Comparison of ENCODE assay signal across 2 cellular contexts in the genomic region with DNA sequence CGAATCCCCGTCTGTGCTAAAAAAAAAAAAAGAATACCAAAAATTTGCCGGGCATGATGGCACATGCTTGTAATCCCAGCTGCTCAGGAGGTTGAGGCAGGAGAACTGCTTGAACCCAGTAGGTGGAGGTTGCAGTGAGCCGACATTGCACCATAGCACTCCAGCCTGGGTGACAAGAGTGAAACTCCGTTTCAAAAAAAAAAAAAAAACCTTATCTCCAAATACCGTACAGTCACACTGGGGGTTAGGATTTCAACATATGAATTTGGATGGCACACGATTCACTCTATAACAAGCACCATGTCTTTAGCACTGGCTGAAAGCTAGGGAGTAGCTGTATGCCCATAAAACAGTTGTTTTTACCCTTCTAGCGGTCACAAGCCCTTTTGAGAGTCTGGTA.
A peak's percentile ranks its signal among the peaks of the same experiment; 100 is the strongest.
TF ChIP-seq lines count a peak whose summit lies in the region.

No MANE protein-coding gene starts in this region.

TF ChIP-seq in HepG2, 621 proteins besides CTCF, POLR2A, EP300 and RAD21:
- TF ChIP-seq, protein P1, sequence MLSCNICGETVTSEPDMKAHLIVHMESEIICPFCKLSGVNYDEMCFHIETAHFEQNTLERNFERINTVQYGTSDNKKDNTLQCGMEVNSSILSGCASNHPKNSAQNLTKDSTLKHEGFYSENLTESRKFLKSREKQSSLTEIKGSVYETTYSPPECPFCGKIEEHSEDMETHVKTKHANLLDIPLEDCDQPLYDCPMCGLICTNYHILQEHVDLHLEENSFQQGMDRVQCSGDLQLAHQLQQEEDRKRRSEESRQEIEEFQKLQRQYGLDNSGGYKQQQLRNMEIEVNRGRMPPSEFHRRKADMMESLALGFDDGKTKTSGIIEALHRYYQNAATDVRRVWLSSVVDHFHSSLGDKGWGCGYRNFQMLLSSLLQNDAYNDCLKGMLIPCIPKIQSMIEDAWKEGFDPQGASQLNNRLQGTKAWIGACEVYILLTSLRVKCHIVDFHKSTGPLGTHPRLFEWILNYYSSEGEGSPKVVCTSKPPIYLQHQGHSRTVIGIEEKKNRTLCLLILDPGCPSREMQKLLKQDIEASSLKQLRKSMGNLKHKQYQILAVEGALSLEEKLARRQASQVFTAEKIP (CRISPR knock-in tag; IDR thresholded peaks at IDR 0.05; ENCODE audit: borderline replicate concordance) = no peak
- TF ChIP-seq, protein P2, sequence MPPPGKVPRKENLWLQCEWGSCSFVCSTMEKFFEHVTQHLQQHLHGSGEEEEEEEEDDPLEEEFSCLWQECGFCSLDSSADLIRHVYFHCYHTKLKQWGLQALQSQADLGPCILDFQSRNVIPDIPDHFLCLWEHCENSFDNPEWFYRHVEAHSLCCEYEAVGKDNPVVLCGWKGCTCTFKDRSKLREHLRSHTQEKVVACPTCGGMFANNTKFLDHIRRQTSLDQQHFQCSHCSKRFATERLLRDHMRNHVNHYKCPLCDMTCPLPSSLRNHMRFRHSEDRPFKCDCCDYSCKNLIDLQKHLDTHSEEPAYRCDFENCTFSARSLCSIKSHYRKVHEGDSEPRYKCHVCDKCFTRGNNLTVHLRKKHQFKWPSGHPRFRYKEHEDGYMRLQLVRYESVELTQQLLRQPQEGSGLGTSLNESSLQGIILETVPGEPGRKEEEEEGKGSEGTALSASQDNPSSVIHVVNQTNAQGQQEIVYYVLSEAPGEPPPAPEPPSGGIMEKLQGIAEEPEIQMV (CRISPR knock-in tag; IDR thresholded peaks at IDR 0.05; ENCODE audit: low read depth) = no peak
- TF ChIP-seq, protein P3, sequence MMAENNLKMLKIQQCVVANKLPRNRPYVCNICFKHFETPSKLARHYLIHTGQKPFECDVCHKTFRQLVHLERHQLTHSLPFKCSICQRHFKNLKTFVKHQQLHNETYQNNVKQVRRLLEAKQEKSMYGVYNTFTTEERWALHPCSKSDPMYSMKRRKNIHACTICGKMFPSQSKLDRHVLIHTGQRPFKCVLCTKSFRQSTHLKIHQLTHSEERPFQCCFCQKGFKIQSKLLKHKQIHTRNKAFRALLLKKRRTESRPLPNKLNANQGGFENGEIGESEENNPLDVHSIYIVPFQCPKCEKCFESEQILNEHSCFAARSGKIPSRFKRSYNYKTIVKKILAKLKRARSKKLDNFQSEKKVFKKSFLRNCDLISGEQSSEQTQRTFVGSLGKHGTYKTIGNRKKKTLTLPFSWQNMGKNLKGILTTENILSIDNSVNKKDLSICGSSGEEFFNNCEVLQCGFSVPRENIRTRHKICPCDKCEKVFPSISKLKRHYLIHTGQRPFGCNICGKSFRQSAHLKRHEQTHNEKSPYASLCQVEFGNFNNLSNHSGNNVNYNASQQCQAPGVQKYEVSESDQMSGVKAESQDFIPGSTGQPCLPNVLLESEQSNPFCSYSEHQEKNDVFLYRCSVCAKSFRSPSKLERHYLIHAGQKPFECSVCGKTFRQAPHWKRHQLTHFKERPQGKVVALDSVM (CRISPR knock-in tag; IDR thresholded peaks at IDR 0.05) = 0 out of 2 replicates have a peak, but pooled peaks have one; percentile 24
- TF ChIP-seq JDP2 (CRISPR knock-in tag; IDR thresholded peaks at IDR 0.05; ENCODE audit: borderline replicate concordance) (no peak), ZNF720 (CRISPR knock-in tag; IDR thresholded peaks at IDR 0.05) (no peak), SIX4 (CRISPR knock-in tag; IDR thresholded peaks at IDR 0.05) (no peak), ZKSCAN1 (IDR thresholded peaks at IDR 0.05; ENCODE audit: low read length) (no peak), SNRNP70 (IDR thresholded peaks at IDR 0.05; ENCODE audit: low read depth, low read length) (no peak), RNF2 (conservative IDR thresholded peaks at IDR 0.05; ENCODE audit: low read depth) (no peak), FOXO1 (CRISPR knock-in tag; IDR thresholded peaks at IDR 0.05) (no peak), ZNF589 (CRISPR knock-in tag; conservative IDR thresholded peaks at IDR 0.05) (no peak), TBL1XR1 (IDR thresholded peaks at IDR 0.05; ENCODE audit: borderline replicate concordance, low read length, partially characterized antibody) (no peak), CREB1 (IDR thresholded peaks at IDR 0.05) (no peak), CREB1 (CRISPR knock-in tag; IDR thresholded peaks at IDR 0.05) (no peak), JUNB (CRISPR knock-in tag; IDR thresholded peaks at IDR 0.05; ENCODE audit: borderline replicate concordance) (no peak)
- TF ChIP-seq, protein P4, sequence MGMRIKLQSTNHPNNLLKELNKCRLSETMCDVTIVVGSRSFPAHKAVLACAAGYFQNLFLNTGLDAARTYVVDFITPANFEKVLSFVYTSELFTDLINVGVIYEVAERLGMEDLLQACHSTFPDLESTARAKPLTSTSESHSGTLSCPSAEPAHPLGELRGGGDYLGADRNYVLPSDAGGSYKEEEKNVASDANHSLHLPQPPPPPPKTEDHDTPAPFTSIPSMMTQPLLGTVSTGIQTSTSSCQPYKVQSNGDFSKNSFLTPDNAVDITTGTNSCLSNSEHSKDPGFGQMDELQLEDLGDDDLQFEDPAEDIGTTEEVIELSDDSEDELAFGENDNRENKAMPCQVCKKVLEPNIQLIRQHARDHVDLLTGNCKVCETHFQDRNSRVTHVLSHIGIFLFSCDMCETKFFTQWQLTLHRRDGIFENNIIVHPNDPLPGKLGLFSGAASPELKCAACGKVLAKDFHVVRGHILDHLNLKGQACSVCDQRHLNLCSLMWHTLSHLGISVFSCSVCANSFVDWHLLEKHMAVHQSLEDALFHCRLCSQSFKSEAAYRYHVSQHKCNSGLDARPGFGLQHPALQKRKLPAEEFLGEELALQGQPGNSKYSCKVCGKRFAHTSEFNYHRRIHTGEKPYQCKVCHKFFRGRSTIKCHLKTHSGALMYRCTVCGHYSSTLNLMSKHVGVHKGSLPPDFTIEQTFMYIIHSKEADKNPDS (CRISPR knock-in tag; IDR thresholded peaks at IDR 0.05) = no peak
- TF ChIP-seq, protein P5, sequence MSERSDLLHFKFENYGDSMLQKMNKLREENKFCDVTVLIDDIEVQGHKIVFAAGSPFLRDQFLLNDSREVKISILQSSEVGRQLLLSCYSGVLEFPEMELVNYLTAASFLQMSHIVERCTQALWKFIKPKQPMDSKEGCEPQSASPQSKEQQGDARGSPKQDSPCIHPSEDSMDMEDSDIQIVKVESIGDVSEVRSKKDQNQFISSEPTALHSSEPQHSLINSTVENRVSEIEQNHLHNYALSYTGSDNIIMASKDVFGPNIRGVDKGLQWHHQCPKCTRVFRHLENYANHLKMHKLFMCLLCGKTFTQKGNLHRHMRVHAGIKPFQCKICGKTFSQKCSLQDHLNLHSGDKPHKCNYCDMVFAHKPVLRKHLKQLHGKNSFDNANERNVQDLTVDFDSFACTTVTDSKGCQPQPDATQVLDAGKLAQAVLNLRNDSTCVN (CRISPR knock-in tag; IDR thresholded peaks at IDR 0.05; ENCODE audit: borderline replicate concordance) = no peak
- TF ChIP-seq, protein P6, sequence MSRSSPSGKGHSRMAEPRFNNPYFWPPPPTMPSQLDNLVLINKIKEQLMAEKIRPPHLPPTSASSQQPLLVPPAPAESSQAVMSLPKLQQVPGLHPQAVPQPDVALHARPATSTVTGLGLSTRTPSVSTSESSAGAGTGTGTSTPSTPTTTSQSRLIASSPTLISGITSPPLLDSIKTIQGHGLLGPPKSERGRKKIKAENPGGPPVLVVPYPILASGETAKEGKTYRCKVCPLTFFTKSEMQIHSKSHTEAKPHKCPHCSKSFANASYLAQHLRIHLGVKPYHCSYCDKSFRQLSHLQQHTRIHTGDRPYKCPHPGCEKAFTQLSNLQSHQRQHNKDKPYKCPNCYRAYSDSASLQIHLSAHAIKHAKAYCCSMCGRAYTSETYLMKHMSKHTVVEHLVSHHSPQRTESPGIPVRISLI (CRISPR knock-in tag; IDR thresholded peaks at IDR 0.05; ENCODE audit: borderline replicate concordance) = peak; percentile 30; the same call in 1 of the 2 replicates

TF ChIP-seq in K562, 482 proteins besides CTCF, POLR2A, EP300 and RAD21 (continues in another document):
- peak; percentile 96 for TF ChIP-seq ZNF384 (IDR thresholded peaks at IDR 0.05; ENCODE audit: low read depth, low read length)
- no peak for TF ChIP-seq PHB2 (IDR thresholded peaks at IDR 0.05; ENCODE audit: low read depth)
- no peak for TF ChIP-seq MTA3 (IDR thresholded peaks at IDR 0.05; ENCODE audit: borderline replicate concordance)
- no peak for TF ChIP-seq ZNF174 (CRISPR knock-in tag; IDR thresholded peaks at IDR 0.05)
- TF ChIP-seq SRSF1 (IDR thresholded peaks at IDR 0.05; ENCODE audit: low read depth, low read length) = no peak
- TF ChIP-seq ATF1 (CRISPR knock-in tag; IDR thresholded peaks at IDR 0.05) = no peak
- TF ChIP-seq ATF1 (tag; IDR thresholded peaks at IDR 0.05) = 0 out of 2 replicates have a peak, but pooled peaks have one; percentile 33
- TF ChIP-seq, protein P7, sequence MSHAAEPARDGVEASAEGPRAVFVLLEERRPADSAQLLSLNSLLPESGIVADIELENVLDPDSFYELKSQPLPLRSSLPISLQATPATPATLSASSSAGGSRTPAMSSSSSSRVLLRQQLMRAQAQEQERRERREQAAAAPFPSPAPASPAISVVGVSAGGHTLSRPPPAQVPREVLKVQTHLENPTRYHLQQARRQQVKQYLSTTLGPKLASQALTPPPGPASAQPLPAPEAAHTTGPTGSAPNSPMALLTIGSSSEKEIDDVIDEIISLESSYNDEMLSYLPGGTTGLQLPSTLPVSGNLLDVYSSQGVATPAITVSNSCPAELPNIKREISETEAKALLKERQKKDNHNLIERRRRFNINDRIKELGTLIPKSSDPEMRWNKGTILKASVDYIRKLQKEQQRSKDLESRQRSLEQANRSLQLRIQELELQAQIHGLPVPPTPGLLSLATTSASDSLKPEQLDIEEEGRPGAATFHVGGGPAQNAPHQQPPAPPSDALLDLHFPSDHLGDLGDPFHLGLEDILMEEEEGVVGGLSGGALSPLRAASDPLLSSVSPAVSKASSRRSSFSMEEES (CRISPR knock-in tag; IDR thresholded peaks at IDR 0.05) = no peak
- TF ChIP-seq MYNN (IDR thresholded peaks at IDR 0.05) = no peak
- no peak for TF ChIP-seq MYNN (CRISPR knock-in tag; IDR thresholded peaks at IDR 0.05)
- TF ChIP-seq FOXA1 (IDR thresholded peaks at IDR 0.05; ENCODE audit: borderline replicate concordance) = no peak
- TF ChIP-seq, protein P8, sequence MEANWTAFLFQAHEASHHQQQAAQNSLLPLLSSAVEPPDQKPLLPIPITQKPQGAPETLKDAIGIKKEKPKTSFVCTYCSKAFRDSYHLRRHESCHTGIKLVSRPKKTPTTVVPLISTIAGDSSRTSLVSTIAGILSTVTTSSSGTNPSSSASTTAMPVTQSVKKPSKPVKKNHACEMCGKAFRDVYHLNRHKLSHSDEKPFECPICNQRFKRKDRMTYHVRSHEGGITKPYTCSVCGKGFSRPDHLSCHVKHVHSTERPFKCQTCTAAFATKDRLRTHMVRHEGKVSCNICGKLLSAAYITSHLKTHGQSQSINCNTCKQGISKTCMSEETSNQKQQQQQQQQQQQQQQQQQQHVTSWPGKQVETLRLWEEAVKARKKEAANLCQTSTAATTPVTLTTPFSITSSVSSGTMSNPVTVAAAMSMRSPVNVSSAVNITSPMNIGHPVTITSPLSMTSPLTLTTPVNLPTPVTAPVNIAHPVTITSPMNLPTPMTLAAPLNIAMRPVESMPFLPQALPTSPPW (CRISPR knock-in tag; IDR thresholded peaks at IDR 0.05) = peak; percentile 17; the same call in 1 of the 2 replicates
- TF ChIP-seq CBFA2T3 (IDR thresholded peaks at IDR 0.05) = peak; percentile 63
- no peak for TF ChIP-seq RB1 (IDR thresholded peaks at IDR 0.05; ENCODE audit: low read depth)
- TF ChIP-seq TEAD4 (IDR thresholded peaks at IDR 0.05; ENCODE audit: low read length) = peak; percentile 35; the same call in 1 of the 2 replicates
- no peak for TF ChIP-seq TEAD4 (CRISPR knock-in tag; IDR thresholded peaks at IDR 0.05; ENCODE audit: borderline replicate concordance)
- 0 out of 2 replicates have a peak, but pooled peaks have one; percentile 46 for TF ChIP-seq HDAC2 (IDR thresholded peaks at IDR 0.05)
- no peak for TF ChIP-seq MED1 (CRISPR knock-in tag; IDR thresholded peaks at IDR 0.05; ENCODE audit: borderline replicate concordance)
- TF ChIP-seq SPI1 (IDR thresholded peaks at IDR 0.05; ENCODE audit: borderline replicate concordance, low read depth, low read length) = no peak
- no peak for TF ChIP-seq ZNF143 (CRISPR knock-in tag; IDR thresholded peaks at IDR 0.05)
- TF ChIP-seq DPF2 (IDR thresholded peaks at IDR 0.05) = peak; percentile 80
- TF ChIP-seq, protein P9, sequence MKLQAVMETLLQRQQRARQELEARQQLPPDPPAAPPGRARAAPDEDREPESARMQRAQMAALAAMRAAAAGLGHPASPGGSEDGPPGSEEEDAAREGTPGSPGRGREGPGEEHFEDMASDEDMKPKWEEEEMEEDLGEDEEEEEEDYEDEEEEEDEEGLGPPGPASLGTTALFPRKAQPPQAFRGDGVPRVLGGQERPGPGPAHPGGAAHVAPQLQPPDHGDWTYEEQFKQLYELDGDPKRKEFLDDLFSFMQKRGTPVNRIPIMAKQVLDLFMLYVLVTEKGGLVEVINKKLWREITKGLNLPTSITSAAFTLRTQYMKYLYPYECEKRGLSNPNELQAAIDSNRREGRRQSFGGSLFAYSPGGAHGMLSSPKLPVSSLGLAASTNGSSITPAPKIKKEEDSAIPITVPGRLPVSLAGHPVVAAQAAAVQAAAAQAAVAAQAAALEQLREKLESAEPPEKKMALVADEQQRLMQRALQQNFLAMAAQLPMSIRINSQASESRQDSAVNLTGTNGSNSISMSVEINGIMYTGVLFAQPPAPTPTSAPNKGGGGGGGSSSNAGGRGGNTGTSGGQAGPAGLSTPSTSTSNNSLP (IDR thresholded peaks at IDR 0.05; ENCODE audit: borderline replicate concordance, low read depth, low read length) = no peak
- 0 out of 2 replicates have a peak, but pooled peaks have one; percentile 21 for TF ChIP-seq SMAD4 (CRISPR knock-in tag; conservative IDR thresholded peaks at IDR 0.05)
- TF ChIP-seq ZNF77 (CRISPR knock-in tag; IDR thresholded peaks at IDR 0.05) = no peak
- TF ChIP-seq, protein P10, sequence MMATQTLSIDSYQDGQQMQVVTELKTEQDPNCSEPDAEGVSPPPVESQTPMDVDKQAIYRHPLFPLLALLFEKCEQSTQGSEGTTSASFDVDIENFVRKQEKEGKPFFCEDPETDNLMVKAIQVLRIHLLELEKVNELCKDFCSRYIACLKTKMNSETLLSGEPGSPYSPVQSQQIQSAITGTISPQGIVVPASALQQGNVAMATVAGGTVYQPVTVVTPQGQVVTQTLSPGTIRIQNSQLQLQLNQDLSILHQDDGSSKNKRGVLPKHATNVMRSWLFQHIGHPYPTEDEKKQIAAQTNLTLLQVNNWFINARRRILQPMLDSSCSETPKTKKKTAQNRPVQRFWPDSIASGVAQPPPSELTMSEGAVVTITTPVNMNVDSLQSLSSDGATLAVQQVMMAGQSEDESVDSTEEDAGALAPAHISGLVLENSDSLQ (IDR thresholded peaks at IDR 0.05) = 0 out of 2 replicates have a peak, but pooled peaks have one; percentile 11
- no peak for TF ChIP-seq ZNF197 (CRISPR knock-in tag; IDR thresholded peaks at IDR 0.05; ENCODE audit: low read depth)
- TF ChIP-seq TARDBP (IDR thresholded peaks at IDR 0.05) = no peak
- TF ChIP-seq ZNF717 (CRISPR knock-in tag; IDR thresholded peaks at IDR 0.05) = no peak
- peak; percentile 34; the same call in 1 of the 2 replicates for TF ChIP-seq TCF3 (CRISPR knock-in tag; IDR thresholded peaks at IDR 0.05)
- TF ChIP-seq, protein P11, sequence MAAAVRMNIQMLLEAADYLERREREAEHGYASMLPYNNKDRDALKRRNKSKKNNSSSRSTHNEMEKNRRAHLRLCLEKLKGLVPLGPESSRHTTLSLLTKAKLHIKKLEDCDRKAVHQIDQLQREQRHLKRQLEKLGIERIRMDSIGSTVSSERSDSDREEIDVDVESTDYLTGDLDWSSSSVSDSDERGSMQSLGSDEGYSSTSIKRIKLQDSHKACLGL (CRISPR knock-in tag; IDR thresholded peaks at IDR 0.05; ENCODE audit: borderline replicate concordance, poor library complexity, severe bottlenecking) = no peak
